In genomic region chr1:84426376-84426775, GRCh38 we compare ENCODE assay signal across 19 cellular contexts. TPM values are rescaled to one million over a fixed set of nuclear protein-coding genes. Genes with fewer than 3 reads are reported as not detected.
DNase-seq lines count a peak whose midpoint lies in the region; ATAC-seq and TF ChIP-seq lines count a peak whose summit lies in the region.
"Had no signal": no experiment of that assay in that cellular context is flagged by ENCODE, and none has a peak within 500 bp of the region (broad histone marks: within the 10 kb centered on the region; RNA-seq: fewer than 3 reads in every experiment).

No MANE protein-coding gene starts in this region.

- 0 out of 2 replicates have a peak overlapping the region, but pooled peaks have one; percentile 12 for H2AFZ ChIP-seq in PC-3 (ENCODE audit: low read length)

- H4K20me1 ChIP-seq in PC-3 (ENCODE audit: low read length), result no peaks in the 10 kb centered on the region
- H4K20me1 ChIP-seq: BLaER1 treated with 17β-estradiol and CSF1 and Interleukin-3, amounts not matched to agents 10 nM and 100 nM had no signal

- intact Hi-C loops in PC-3 (cut with micrococcal nuclease), result no loop called here

- H3K36me3 ChIP-seq in PC-3 (ENCODE audit: low read depth, low read length), result no peaks in the 10 kb centered on the region
- H3K36me3 ChIP-seq: BLaER1 treated with 17β-estradiol and CSF1 and Interleukin-3, amounts not matched to agents 10 nM and 100 nM had no signal

- DNase-seq in NCI-H510A treated with DMSO at 0.1 percent for 48 hours (lab: John Stamatoyannopoulos, UW) (peak; percentile 73), NCI-H510A (lab: John Stamatoyannopoulos, UW) (no peak), DMS53 (lab: John Stamatoyannopoulos, UW) (peak; percentile 71), PC-3 (no peak), hepatic stellate cell (ENCODE audit: low spot score) (no peak), D341Med (ENCODE audit: low spot score) (no peak), SW480 (ENCODE audit: low spot score) (no peak)
- DNase-seq: Caco-2; CD4-positive, alpha-beta T cell; DMS79; GDM1; GOT3; H7; KG1 had no signal

- no peaks in the 10 kb centered on the region for H3F3A ChIP-seq in PC-3 (ENCODE audit: low read length, unreplicated experiment)

- H3K4me1 ChIP-seq in PC-3 (ENCODE audit: insufficient read depth, low read length), result peaks cover 22% of the 10 kb centered on the region
- H3K4me1 ChIP-seq: Caco-2 had no signal

- H3K4me2 ChIP-seq in PC-3 (ENCODE audit: low read length), result no peak overlapping the region

- H3K9ac ChIP-seq in PC-3 (ENCODE audit: low read length), result no peak overlapping the region

- no peak for TF ChIP-seq CTCF in PC-3 (conservative IDR thresholded peaks at IDR 0.05; ENCODE audit: low read depth, low read length)

- H3K9me3 ChIP-seq in PC-3 (ENCODE audit: low read length), result no peaks in the 10 kb centered on the region
- H3K9me3 ChIP-seq: Caco-2 had no signal

- ATAC-seq in PC-3, result no peak

- H3K9me2 ChIP-seq in PC-3 (replicated peaks; ENCODE audit: low read length), result no peaks in the 10 kb centered on the region

- BruUV-seq in PC-3 (replicated peaks; lab: Mats Ljungman, UMichigan), result no TSS peak

- H3K4me3 ChIP-seq in PC-3 (ENCODE audit: low read length), result no peak overlapping the region
- H3K4me3 ChIP-seq: BLaER1 treated with 17β-estradiol and CSF1 and Interleukin-3, amounts not matched to agents 10 nM and 100 nM had no signal

- H3K79me2 ChIP-seq in PC-3 (ENCODE audit: low read length), result no peaks in the 10 kb centered on the region

- no peak overlapping the region for H3K27ac ChIP-seq in PC-3 (ENCODE audit: low read length)

- CTCF ChIA-PET in PC-3 (lab: Charles Lee), result no interaction called here

- POLR2A ChIA-PET in PC-3 (lab: Charles Lee; ENCODE audit: unreplicated experiment), result no interaction called here

- H3K27me3 ChIP-seq in PC-3 (ENCODE audit: low read length), result no peaks in the 10 kb centered on the region
- H3K27me3 ChIP-seq: BLaER1 treated with 17β-estradiol and CSF1 and Interleukin-3, amounts not matched to agents 10 nM and 100 nM had no signal

RNA-seq across cellular contexts. Expression of gene DNASE2B, which starts 28.1 kb away (rescaled TPM):
- total RNA-seq in PC-3 (2014; rRNA removed), result not detected in 2 replicates
- total RNA-seq: A172; B cell; Caco-2; CD4-positive, alpha-beta T cell; Daoy; HT-29 had no signal

RNA-seq across cellular contexts. Expression of gene RPF1, which starts 52.7 kb away (rescaled TPM):
- 83.0 and 85.8 TPM in 2 replicates for total RNA-seq in PC-3 (2014; rRNA removed)

Comparison
In these comparisons a context has a peak if more than half of its experiments do, and no peak if none do; other contexts are left out.
1. DNase-seq: peak in NCI-H510A treated with DMSO at 0.1 percent for 48 hours (single experiment) and DMS53 (single experiment); none in NCI-H510A (single experiment), PC-3 (single experiment), hepatic stellate cell (single experiment), D341Med (single experiment) and SW480 (single experiment).